Comparison of ENCODE assay signal across 1 cellular context in the genomic region with DNA sequence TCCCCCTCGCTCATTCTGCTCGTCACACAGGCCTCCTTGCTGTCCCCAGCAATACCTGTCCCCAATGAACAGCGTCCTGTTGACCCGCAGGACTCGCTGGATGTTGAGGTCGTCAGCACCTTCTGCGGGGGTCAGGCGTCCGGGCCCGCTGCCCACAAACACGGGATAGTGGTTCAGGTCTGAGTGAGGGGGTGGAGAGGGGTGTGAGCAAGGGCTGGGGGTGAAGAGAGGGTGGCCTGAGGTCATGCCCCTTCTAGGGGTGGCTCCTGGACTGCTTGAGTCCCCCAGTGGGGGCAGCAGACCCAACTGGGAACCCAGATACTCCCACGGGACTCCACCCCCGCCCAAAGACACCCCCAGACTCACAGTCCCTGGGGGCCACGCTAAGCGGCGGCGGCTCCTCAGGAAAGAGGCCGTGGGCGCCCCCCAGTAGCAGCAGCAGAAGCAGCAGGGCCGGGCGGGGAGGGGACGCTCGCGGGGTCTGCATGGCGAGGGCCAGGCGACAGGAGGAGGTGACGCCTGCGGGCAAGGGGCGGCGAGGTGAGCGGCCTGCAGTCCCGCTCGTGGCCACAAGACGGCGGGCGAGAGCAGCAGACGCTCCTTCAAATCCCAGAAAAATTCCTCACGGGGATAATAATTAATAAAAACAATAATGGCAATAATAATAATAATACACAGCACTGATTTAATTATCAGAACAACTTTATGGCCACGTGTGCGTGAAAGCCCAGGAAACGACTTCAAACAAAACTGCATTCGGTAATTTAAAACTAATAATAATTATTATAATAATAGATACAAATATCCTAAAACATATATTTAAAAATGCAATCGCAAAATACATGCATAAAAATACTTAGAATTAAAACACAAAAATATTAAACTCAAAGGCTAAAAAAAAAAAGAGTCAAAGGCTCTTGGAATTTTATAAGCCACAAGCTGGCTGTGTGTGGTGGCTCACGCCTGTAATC.
TF ChIP-seq lines count a peak whose summit lies in the region.

No MANE protein-coding gene starts in this region.

TF ChIP-seq in H1, 55 proteins besides CTCF, POLR2A, EP300 and RAD21:
- TF ChIP-seq JUN (IDR thresholded peaks at IDR 0.05; ENCODE audit: low read depth, low read length) (no peak), TAF1 (IDR thresholded peaks at IDR 0.05; ENCODE audit: low read depth, low read length) (no peak), KDM4A (IDR thresholded peaks at IDR 0.05; ENCODE audit: low read depth, low read length, severe bottlenecking) (no peak), HDAC2 (IDR thresholded peaks at IDR 0.05; ENCODE audit: borderline replicate concordance in 1 of 2, low read depth in 2 of 2, low read length in 2 of 2) (0 out of 4 replicates have a peak, but pooled peaks of 1 of the 2 experiments have one; percentile 31), SIX5 (IDR thresholded peaks at IDR 0.05; ENCODE audit: low read depth, low read length) (no peak), CTBP2 (IDR thresholded peaks at IDR 0.05; ENCODE audit: borderline replicate concordance, insufficient read depth, insufficient read length, low read length) (no peak), FOSL1 (IDR thresholded peaks at IDR 0.05; ENCODE audit: insufficient read depth, low read depth, low read length) (no peak), TBP (IDR thresholded peaks at IDR 0.05; ENCODE audit: low read depth, low read length) (no peak), RNF2 (IDR thresholded peaks at IDR 0.05; ENCODE audit: borderline replicate concordance, low read depth, low read length, missing control alignments, poor library complexity, severe bottlenecking) (no peak), SAP30 (IDR thresholded peaks at IDR 0.05; ENCODE audit: insufficient read depth, insufficient replicate concordance, low read length) (no peak), ASH2L (IDR thresholded peaks at IDR 0.05; ENCODE audit: low read length) (no peak), CREB1 (IDR thresholded peaks at IDR 0.05) (peak; percentile 40; the same call in 1 of the 2 replicates)
- TF ChIP-seq, protein P1, sequence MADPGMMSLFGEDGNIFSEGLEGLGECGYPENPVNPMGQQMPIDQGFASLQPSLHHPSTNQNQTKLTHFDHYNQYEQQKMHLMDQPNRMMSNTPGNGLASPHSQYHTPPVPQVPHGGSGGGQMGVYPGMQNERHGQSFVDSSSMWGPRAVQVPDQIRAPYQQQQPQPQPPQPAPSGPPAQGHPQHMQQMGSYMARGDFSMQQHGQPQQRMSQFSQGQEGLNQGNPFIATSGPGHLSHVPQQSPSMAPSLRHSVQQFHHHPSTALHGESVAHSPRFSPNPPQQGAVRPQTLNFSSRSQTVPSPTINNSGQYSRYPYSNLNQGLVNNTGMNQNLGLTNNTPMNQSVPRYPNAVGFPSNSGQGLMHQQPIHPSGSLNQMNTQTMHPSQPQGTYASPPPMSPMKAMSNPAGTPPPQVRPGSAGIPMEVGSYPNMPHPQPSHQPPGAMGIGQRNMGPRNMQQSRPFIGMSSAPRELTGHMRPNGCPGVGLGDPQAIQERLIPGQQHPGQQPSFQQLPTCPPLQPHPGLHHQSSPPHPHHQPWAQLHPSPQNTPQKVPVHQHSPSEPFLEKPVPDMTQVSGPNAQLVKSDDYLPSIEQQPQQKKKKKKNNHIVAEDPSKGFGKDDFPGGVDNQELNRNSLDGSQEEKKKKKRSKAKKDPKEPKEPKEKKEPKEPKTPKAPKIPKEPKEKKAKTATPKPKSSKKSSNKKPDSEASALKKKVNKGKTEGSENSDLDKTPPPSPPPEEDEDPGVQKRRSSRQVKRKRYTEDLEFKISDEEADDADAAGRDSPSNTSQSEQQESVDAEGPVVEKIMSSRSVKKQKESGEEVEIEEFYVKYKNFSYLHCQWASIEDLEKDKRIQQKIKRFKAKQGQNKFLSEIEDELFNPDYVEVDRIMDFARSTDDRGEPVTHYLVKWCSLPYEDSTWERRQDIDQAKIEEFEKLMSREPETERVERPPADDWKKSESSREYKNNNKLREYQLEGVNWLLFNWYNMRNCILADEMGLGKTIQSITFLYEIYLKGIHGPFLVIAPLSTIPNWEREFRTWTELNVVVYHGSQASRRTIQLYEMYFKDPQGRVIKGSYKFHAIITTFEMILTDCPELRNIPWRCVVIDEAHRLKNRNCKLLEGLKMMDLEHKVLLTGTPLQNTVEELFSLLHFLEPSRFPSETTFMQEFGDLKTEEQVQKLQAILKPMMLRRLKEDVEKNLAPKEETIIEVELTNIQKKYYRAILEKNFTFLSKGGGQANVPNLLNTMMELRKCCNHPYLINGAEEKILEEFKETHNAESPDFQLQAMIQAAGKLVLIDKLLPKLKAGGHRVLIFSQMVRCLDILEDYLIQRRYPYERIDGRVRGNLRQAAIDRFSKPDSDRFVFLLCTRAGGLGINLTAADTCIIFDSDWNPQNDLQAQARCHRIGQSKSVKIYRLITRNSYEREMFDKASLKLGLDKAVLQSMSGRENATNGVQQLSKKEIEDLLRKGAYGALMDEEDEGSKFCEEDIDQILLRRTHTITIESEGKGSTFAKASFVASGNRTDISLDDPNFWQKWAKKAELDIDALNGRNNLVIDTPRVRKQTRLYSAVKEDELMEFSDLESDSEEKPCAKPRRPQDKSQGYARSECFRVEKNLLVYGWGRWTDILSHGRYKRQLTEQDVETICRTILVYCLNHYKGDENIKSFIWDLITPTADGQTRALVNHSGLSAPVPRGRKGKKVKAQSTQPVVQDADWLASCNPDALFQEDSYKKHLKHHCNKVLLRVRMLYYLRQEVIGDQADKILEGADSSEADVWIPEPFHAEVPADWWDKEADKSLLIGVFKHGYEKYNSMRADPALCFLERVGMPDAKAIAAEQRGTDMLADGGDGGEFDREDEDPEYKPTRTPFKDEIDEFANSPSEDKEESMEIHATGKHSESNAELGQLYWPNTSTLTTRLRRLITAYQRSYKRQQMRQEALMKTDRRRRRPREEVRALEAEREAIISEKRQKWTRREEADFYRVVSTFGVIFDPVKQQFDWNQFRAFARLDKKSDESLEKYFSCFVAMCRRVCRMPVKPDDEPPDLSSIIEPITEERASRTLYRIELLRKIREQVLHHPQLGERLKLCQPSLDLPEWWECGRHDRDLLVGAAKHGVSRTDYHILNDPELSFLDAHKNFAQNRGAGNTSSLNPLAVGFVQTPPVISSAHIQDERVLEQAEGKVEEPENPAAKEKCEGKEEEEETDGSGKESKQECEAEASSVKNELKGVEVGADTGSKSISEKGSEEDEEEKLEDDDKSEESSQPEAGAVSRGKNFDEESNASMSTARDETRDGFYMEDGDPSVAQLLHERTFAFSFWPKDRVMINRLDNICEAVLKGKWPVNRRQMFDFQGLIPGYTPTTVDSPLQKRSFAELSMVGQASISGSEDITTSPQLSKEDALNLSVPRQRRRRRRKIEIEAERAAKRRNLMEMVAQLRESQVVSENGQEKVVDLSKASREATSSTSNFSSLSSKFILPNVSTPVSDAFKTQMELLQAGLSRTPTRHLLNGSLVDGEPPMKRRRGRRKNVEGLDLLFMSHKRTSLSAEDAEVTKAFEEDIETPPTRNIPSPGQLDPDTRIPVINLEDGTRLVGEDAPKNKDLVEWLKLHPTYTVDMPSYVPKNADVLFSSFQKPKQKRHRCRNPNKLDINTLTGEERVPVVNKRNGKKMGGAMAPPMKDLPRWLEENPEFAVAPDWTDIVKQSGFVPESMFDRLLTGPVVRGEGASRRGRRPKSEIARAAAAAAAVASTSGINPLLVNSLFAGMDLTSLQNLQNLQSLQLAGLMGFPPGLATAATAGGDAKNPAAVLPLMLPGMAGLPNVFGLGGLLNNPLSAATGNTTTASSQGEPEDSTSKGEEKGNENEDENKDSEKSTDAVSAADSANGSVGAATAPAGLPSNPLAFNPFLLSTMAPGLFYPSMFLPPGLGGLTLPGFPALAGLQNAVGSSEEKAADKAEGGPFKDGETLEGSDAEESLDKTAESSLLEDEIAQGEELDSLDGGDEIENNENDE (IDR thresholded peaks at IDR 0.05; ENCODE audit: insufficient replicate concordance, low read length): no peak
